ENCODE assay signal across 18 cellular contexts in the genomic region with DNA sequence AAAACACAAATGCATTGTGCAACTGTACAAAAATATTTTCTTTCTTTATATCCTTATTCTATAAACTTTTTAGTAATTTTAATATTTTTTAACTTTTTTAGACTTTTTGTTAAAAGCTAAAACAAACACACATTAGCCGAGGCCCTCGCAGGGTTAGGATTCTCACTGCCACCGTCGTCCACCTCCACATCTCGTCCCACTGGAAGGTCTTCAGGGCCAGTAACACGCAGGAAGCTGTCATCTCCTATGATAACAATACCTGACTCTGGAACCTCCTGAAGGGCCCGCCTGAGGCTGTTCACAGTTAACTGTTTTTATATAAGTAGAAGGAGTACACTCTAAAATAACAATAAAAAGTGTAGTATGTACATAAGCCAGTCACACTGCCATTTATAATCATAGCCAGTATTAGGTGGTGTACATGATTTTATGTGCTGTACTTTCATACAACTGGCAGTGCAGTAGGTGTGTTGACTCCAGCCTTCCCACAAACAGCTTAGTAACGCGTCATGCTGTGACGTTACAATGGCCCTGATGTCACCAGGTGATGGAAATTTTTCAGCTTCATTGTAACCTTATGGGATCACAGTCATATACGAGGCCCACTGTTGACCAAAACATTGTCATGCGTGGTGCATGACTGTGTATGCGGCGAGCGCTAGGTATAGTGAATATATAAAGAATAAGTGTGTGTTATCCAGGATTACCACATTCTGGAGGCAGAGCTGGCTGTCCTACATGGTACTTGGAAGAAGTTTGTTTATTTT. TPM values are rescaled to one million over a fixed set of nuclear protein-coding genes. Genes with fewer than 3 reads are reported as not detected.
"Had no signal": no experiment of that assay in that cellular context is flagged by ENCODE, and none has a peak within 500 bp of the region (broad histone marks: within the 10 kb centered on the region; RNA-seq: fewer than 3 reads in every experiment).

No MANE protein-coding gene starts in this region.

- H3K9me3 Mint-ChIP-seq: activated CD4-positive, alpha-beta T cell treated with anti-CD3 and anti-CD28 coated beads, Interleukin-2, amount 10 ng/mL, durations not matched to agents 24 days and 14 days; activated naive CD4-positive, alpha-beta T cell treated with anti-CD3 and anti-CD28 coated beads, Interleukin-2, amount 50 U/mL, for 72 hours; memory B cell; natural killer cell had no signal

- DNase-seq: activated CD4-positive, alpha-beta T cell treated with anti-CD3 and anti-CD28 coated beads, Interleukin-2, amount 10 ng/mL, durations not matched to agents 24 days and 14 days; activated CD4-positive, CD25-positive, alpha-beta regulatory T cell; activated CD8-positive, alpha-beta memory T cell treated with anti-CD3 and anti-CD28 coated beads for 24 hours; activated T-cell treated with anti-CD3 and anti-CD28 coated beads for 4 hours; left ventricle myocardium superior; natural killer cell; right cardiac atrium; stomach; T-helper 2 cell had no signal

- H3K27ac ChIP-seq: cardiac muscle cell, gastroesophageal sphincter, hepatocyte, skin epidermis, stomach, thoracic aorta had no signal

- H3K9me3 ChIP-seq: gastroesophageal sphincter, stomach, thoracic aorta had no signal

- H3K79me2 ChIP-seq: hepatocyte had no signal

- H3K36me3 Mint-ChIP-seq: activated naive CD4-positive, alpha-beta T cell treated with anti-CD3 and anti-CD28 coated beads, Interleukin-2, amount 50 U/mL, for 72 hours; memory B cell; natural killer cell had no signal

- H3K27me3 ChIP-seq: cardiac muscle cell, hepatocyte, stomach had no signal

- H3K4me3 ChIP-seq: cardiac muscle cell, gastroesophageal sphincter, hepatocyte, skin epidermis, stomach, thoracic aorta had no signal

- H3K4me3 Mint-ChIP-seq: activated CD4-positive, alpha-beta T cell treated with anti-CD3 and anti-CD28 coated beads, Interleukin-2, amount 10 ng/mL, durations not matched to agents 24 days and 14 days; memory B cell; natural killer cell had no signal

- H3K36me3 ChIP-seq: cardiac muscle cell, gastroesophageal sphincter, stomach, thoracic aorta had no signal

- ATAC-seq: activated naive CD4-positive, alpha-beta T cell treated with anti-CD3 and anti-CD28 coated beads, Interleukin-2, amount 50 U/mL, for 72 hours; gastroesophageal sphincter; left ventricle myocardium superior; natural killer cell; right cardiac atrium had no signal

- H2AFZ ChIP-seq: hepatocyte had no signal

- H3K4me2 ChIP-seq: hepatocyte had no signal

- H3K27ac Mint-ChIP-seq: activated CD4-positive, alpha-beta T cell treated with anti-CD3 and anti-CD28 coated beads, Interleukin-2, amount 10 ng/mL, durations not matched to agents 24 days and 14 days; activated naive CD4-positive, alpha-beta T cell treated with anti-CD3 and anti-CD28 coated beads, Interleukin-2, amount 50 U/mL, for 72 hours; memory B cell; natural killer cell; progenitor cell of endocrine pancreas had no signal

RNA-seq across cellular contexts. Expression of gene TFF2, which starts 8.8 kb away (rescaled TPM):
- total RNA-seq: activated CD4-positive, alpha-beta T cell treated with anti-CD3 and anti-CD28 coated beads, Interleukin-2, amount 10 ng/mL, durations not matched to agents 24 days and 14 days; activated naive CD4-positive, alpha-beta T cell treated with anti-CD3 and anti-CD28 coated beads, Interleukin-2, amount 50 U/mL, for 72 hours; cardiac muscle cell; gastroesophageal sphincter; left ventricle myocardium superior; natural killer cell; progenitor cell of endocrine pancreas; right cardiac atrium; urinary bladder had no signal

RNA-seq across cellular contexts. Expression of gene TFF1, which starts 24.4 kb away (rescaled TPM):
- total RNA-seq: activated CD4-positive, alpha-beta T cell treated with anti-CD3 and anti-CD28 coated beads, Interleukin-2, amount 10 ng/mL, durations not matched to agents 24 days and 14 days; activated naive CD4-positive, alpha-beta T cell treated with anti-CD3 and anti-CD28 coated beads, Interleukin-2, amount 50 U/mL, for 72 hours; cardiac muscle cell; gastroesophageal sphincter; left ventricle myocardium superior; natural killer cell; right cardiac atrium; urinary bladder had no signal

RNA-seq across cellular contexts. Expression of gene TFF3, which starts 26.8 kb away (rescaled TPM):
- total RNA-seq: activated CD4-positive, alpha-beta T cell treated with anti-CD3 and anti-CD28 coated beads, Interleukin-2, amount 10 ng/mL, durations not matched to agents 24 days and 14 days; activated naive CD4-positive, alpha-beta T cell treated with anti-CD3 and anti-CD28 coated beads, Interleukin-2, amount 50 U/mL, for 72 hours; cardiac muscle cell; natural killer cell had no signal

RNA-seq across cellular contexts. Expression of gene TMPRSS3, which starts 53.9 kb away (rescaled TPM):
- total RNA-seq: cardiac muscle cell, left ventricle myocardium superior, right cardiac atrium, thoracic aorta, urinary bladder had no signal
